In genomic region chr12:113857371-113857770, GRCh38 we compare ENCODE assay signal across 16 cellular contexts.
"Had no signal": no experiment of that assay in that cellular context is flagged by ENCODE, and none has a peak within 500 bp of the region (broad histone marks: within the 10 kb centered on the region; RNA-seq: fewer than 3 reads in every experiment).

No MANE protein-coding gene starts in this region.

- DNase-seq: activated naive CD4-positive, alpha-beta T cell treated with anti-CD3 and anti-CD28 coated beads for 36 hours; activated naive CD8-positive, alpha-beta T cell treated with anti-CD3 and anti-CD28 coated beads, Interleukin-2, amount 50 U/mL, for 24 hours; left colon; lower lobe of right lung; occipital lobe; stimulated activated CD4-positive, alpha-beta T cell treated with anti-CD3 and anti-CD28 coated beads, Interleukin-15, amount 100 ng/mL, for 24 hours; stimulated activated CD4-positive, alpha-beta T cell treated with anti-CD3 and anti-CD28 coated beads, Interleukin-4, amount 100 ng/mL, for 1 hour; stimulated activated naive CD4-positive, alpha-beta T cell; tibial artery had no signal

- H3K9me3 ChIP-seq: gastroesophageal sphincter, lower lobe of right lung, right atrium auricular region, tibial artery had no signal

- H3K4me1 ChIP-seq: lower lobe of right lung, tibial artery had no signal

- H3K4me3 ChIP-seq: dorsolateral prefrontal cortex, gastroesophageal sphincter, lower lobe of right lung, right atrium auricular region, skin epidermis, tibial artery had no signal

- FAIRE-seq: astrocyte, endometrium, urothelium cell line had no signal

- H3K27me3 ChIP-seq: dorsolateral prefrontal cortex, gastroesophageal sphincter, right atrium auricular region, tibial artery had no signal
